In genomic region chr7:128887169-128888038, GRCh38 we compare ENCODE assay signal across 17 cellular contexts. TPM values are rescaled to one million over a fixed set of nuclear protein-coding genes. Genes with fewer than 3 reads are reported as not detected.
DNase-seq lines count a peak whose midpoint lies in the region; ATAC-seq, FAIRE-seq and TF ChIP-seq lines count a peak whose summit lies in the region.
"Had no signal": no experiment of that assay in that cellular context is flagged by ENCODE, and none has a peak within 500 bp of the region (broad histone marks: within the 10 kb centered on the region; RNA-seq: fewer than 3 reads in every experiment).

No MANE protein-coding gene starts in this region.

- DNase-seq in left cardiac atrium = peak; percentile 4
- no peak for DNase-seq in cardiac septum (ENCODE audit: low spot score)
- no peak for DNase-seq in PC-9
- DNase-seq in kidney = peak; percentile 39
- DNase-seq in GM19239 (ENCODE audit: insufficient read length, low spot score) = no peak
- DNase-seq in stimulated activated CD4-positive, alpha-beta T cell treated with anti-CD3 and anti-CD28 coated beads, Interleukin-4, amount 100 ng/mL, for 4 hours = no peak
- DNase-seq: ACHN; CD4-positive, alpha-beta T cell; KG1; NCI-H1048; NCI-H1694; NCI-H82; SIG-M5 had no signal

- no peaks in the 10 kb centered on the region for H3K9me3 ChIP-seq in PC-9 (ENCODE audit: insufficient read depth, low read depth)
- no peaks in the 10 kb centered on the region for H3K9me3 ChIP-seq in kidney (ENCODE audit: control insufficient read depth in 1 of 2, low read length in 2 of 2)

- H3K36me3 ChIP-seq in PC-9 (ENCODE audit: low read depth) = no peaks in the 10 kb centered on the region
- no peaks in the 10 kb centered on the region for H3K36me3 ChIP-seq in kidney (ENCODE audit: control insufficient read depth in 1 of 2, insufficient read depth in 2 of 2, low read length in 2 of 2)

- H3K27me3 ChIP-seq in PC-9 (ENCODE audit: insufficient read depth, low read depth) = no peaks in the 10 kb centered on the region

- CTCF ChIA-PET in PC-9 (lab: Charles Lee) = no interaction called here

- H3K9me2 ChIP-seq in PC-9 (ENCODE audit: insufficient read depth) = no peaks in the 10 kb centered on the region

- H3K27ac ChIP-seq in PC-9 = peak overlapping the region; percentile 94
- H3K27ac ChIP-seq in kidney (ENCODE audit: low read depth in 2 of 2, low read length in 2 of 2) = no peak overlapping the region

- peak overlapping the region; percentile 51; the same call in 1 of the 2 replicates for H3K4me3 ChIP-seq in PC-9
- no peak overlapping the region for H3K4me3 ChIP-seq in kidney (ENCODE audit: low read length in 2 of 2)

- intact Hi-C loops in left cardiac atrium (cut with DNase I) (loop anchor here (10.0 kb wide), 2 partner anchors 273 to 413 kb away; partner anchors contain the start of gene METTL2B (in 1 of the 2)), cardiac septum (cut with DNase I) (no loop called here), PC-9 (cut with micrococcal nuclease; ENCODE audit: unreplicated experiment) (no loop called here), kidney (cut with DNase I) (no loop called here)

- POLR2A ChIA-PET in PC-9 (lab: Charles Lee; ENCODE audit: unreplicated experiment) = no interaction called here

- no TSS peak for BruUV-seq in PC-9 (replicated peaks; lab: Mats Ljungman, UMichigan)

- peaks cover 16% of the 10 kb centered on the region for H3K79me2 ChIP-seq in PC-9 (ENCODE audit: low read depth)

- peak overlapping the region; percentile 83 for H3K4me2 ChIP-seq in PC-9

- H3K9ac ChIP-seq in kidney (ENCODE audit: low read length in 2 of 2) = no peak overlapping the region

- H3F3A ChIP-seq in PC-9 (ENCODE audit: insufficient read depth, low read depth) = peaks cover 43% of the 10 kb centered on the region

- TF ChIP-seq CTCF in PC-9 (conservative IDR thresholded peaks at IDR 0.05) = no peak
- TF ChIP-seq CTCF in kidney (IDR thresholded peaks at IDR 0.05; ENCODE audit: borderline replicate concordance, extremely low read depth, insufficient read depth) = no peak

- H2AFZ ChIP-seq in PC-9 = no peak overlapping the region

- FAIRE-seq in kidney (lab: Jason Lieb, UNC) (no peak), GM19239 (lab: Jason Lieb, UNC) (no peak)

- H3K4me1 ChIP-seq in PC-9 (replicated peaks; ENCODE audit: insufficient read depth) (peaks cover 42% of the 10 kb centered on the region), kidney (ENCODE audit: control insufficient read depth in 1 of 2, insufficient read depth in 1 of 2, low read depth in 1 of 2, low read length in 2 of 2) (no peaks in the 10 kb centered on the region)

- no peaks in the 10 kb centered on the region for H4K20me1 ChIP-seq in PC-9 (ENCODE audit: insufficient read depth)

- ATAC-seq in left cardiac atrium (no peak), GM18520 (IDR thresholded peaks at IDR 0.05; ENCODE audit: unreplicated experiment) (no peak)
- ATAC-seq: Panc1 had no signal

RNA-seq across cellular contexts. Expression of gene KCP, which starts 23.1 kb away (rescaled TPM):
- total RNA-seq in left cardiac atrium (under 1 TPM; 0.31 to 0.50 TPM), cardiac septum (0.35 TPM), PC-9 (2021) (9.9 and 15.4 TPM in 2 replicates), kidney (44.6 TPM)
- 7.7 TPM for polyA plus RNA-seq in kidney (ENCODE audit: insufficient read depth, low read depth, low replicate concordance)
- total RNA-seq: M059J, NCI-H460 had no signal

RNA-seq across cellular contexts. Expression of gene ATP6V1F, which starts 24.7 kb away (rescaled TPM):
- total RNA-seq in left cardiac atrium (100 to 1,000 TPM; 117 to 119 TPM), cardiac septum (80.0 TPM), PC-9 (2021) (114 and 169 TPM in 2 replicates), kidney (161 TPM)
- polyA plus RNA-seq in kidney (ENCODE audit: insufficient read depth, low read depth, low replicate concordance) = 684 TPM

RNA-seq across cellular contexts. Expression of gene IRF5, which starts 50.3 kb away (rescaled TPM):
- total RNA-seq in left cardiac atrium = 1 to 10 TPM; 4.6 to 5.6 TPM
- total RNA-seq in cardiac septum = 1.6 TPM
- total RNA-seq in PC-9 (2021) = 3.4 and 5.8 TPM in 2 replicates
- 27.1 TPM for total RNA-seq in kidney
- polyA plus RNA-seq in kidney (ENCODE audit: insufficient read depth, low read depth, low replicate concordance) = 13.0 TPM

RNA-seq across cellular contexts. Expression of gene FLNC, which starts 57.2 kb away (rescaled TPM):
- 100 to 1,000 TPM; 226 to 257 TPM for total RNA-seq in left cardiac atrium
- 1,261 TPM for total RNA-seq in cardiac septum
- total RNA-seq in PC-9 (2021) = 75.5 and 96.6 TPM in 2 replicates
- 12.2 TPM for total RNA-seq in kidney
- 2.8 TPM for polyA plus RNA-seq in kidney (ENCODE audit: insufficient read depth, low read depth, low replicate concordance)

Comparison
In these comparisons a context has a peak if more than half of its experiments do, and no peak if none do; other contexts are left out.
1. DNase-seq: peak in left cardiac atrium (single experiment) and kidney (single experiment); none in cardiac septum (single experiment), PC-9 (0 of 2), GM19239 (single experiment) and stimulated activated CD4-positive, alpha-beta T cell treated with anti-CD3 and anti-CD28 coated beads, Interleukin-4, amount 100 ng/mL, for 4 hours (0 of 2).
2. intact Hi-C loops: an anchor here in left cardiac atrium (10.0 kb wide); none called in cardiac septum, PC-9 and kidney.